In the genomic region with DNA sequence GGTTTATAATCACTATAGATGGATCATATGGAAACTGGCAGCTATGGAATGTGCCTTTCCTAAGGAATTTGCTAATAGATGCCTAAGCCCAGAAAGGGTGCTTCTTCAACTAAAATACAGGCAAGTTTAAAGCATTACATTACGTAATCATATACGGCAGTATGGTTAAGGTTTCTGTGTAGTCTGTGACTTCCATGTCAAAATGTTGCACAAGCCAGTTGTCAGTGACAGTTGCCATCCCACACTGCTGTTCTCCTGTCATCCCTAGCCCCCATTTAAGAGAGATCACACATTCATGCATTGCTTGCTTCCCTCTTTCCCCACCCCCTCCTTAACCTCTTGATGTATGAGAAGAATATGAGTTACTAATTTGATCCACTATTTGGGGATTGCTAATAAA, we compare ENCODE assay signal across 2 cellular contexts.
TF ChIP-seq lines count a peak whose summit lies in the region.

No MANE protein-coding gene starts in this region.

TF ChIP-seq in IMR-90, 13 proteins besides CTCF, POLR2A, EP300 and RAD21:
- TF ChIP-seq, protein P1, sequence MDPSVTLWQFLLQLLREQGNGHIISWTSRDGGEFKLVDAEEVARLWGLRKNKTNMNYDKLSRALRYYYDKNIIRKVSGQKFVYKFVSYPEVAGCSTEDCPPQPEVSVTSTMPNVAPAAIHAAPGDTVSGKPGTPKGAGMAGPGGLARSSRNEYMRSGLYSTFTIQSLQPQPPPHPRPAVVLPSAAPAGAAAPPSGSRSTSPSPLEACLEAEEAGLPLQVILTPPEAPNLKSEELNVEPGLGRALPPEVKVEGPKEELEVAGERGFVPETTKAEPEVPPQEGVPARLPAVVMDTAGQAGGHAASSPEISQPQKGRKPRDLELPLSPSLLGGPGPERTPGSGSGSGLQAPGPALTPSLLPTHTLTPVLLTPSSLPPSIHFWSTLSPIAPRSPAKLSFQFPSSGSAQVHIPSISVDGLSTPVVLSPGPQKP (IDR thresholded peaks at IDR 0.05; ENCODE audit: borderline replicate concordance, low read depth, low read length), result no peak
- peak; percentile 84 for TF ChIP-seq CEBPB (IDR thresholded peaks at IDR 0.05; ENCODE audit: low read depth, low read length)
TF ChIP-seq in IMR-90: peak in this region for 1.

TF ChIP-seq in H1, 55 proteins besides CTCF, POLR2A, EP300 and RAD21:
- TF ChIP-seq CEBPB (IDR thresholded peaks at IDR 0.05; ENCODE audit: low read depth, low read length), result 0 out of 2 replicates have a peak, but pooled peaks have one; percentile 22
- TF ChIP-seq TCF12 (IDR thresholded peaks at IDR 0.05; ENCODE audit: low read depth, low read length), result no peak
TF ChIP-seq in H1: peak in this region for 1.
